ENCODE assay signal across 21 cellular contexts in the genomic region with DNA sequence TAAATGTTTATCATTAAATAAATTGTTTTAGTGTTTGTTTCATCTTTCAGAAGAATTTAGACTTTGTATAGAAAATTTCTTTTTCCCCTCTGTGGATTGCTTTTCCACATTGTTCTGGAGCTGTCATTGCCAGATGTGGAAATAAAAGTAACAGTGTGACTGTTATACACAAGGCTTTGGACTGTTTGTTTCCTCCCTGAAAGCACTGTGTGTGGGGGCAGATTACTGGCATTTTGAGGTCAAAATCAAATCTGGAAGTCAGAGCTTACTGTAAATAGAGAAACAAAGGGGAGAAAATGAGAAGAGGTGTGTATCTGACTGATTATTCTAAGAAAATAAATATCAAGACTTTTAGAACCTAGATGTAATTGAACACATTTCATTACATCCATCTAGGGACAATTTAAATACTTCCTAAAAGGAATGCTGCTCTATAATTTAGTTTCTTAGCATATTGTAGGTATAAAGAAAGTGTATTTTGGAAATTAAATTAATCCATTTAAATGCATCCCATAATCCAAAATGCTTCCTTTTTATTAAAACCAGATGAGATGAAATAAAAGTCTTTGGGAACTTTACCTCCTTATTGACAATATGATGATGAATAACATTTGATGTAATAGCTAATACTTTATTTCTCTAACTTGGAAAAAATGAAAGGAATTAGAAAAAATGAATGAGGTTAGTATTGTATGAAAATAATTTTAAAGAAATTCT.
"Had no signal": no experiment of that assay in that cellular context is flagged by ENCODE, and none has a peak within 500 bp of the region (broad histone marks: within the 10 kb centered on the region; RNA-seq: fewer than 3 reads in every experiment).

No MANE protein-coding gene starts in this region.

- H3K27me3 Mint-ChIP-seq: naive thymus-derived CD4-positive, alpha-beta T cell; stimulated activated naive B cell treated with anti-CD40 and anti-IgM and Interleukin-4, amounts not matched to agents 10 μg/mL and 1 μg/mL and 100 μg/mL, for 72 hours; stimulated activated naive CD8-positive, alpha-beta T cell treated with anti-CD3 and anti-CD28 coated beads, Interleukin-15, amount 100 ng/mL, for 72 hours had no signal

- H3K4me1 Mint-ChIP-seq: stimulated activated naive B cell treated with anti-CD40 and anti-IgM and Interleukin-4, amounts not matched to agents 10 μg/mL and 1 μg/mL and 100 μg/mL, for 72 hours had no signal

- H3K27ac Mint-ChIP-seq: nephron progenitor cell; stimulated activated naive B cell treated with anti-CD40 and anti-IgM and Interleukin-4, amounts not matched to agents 10 μg/mL and 1 μg/mL and 100 μg/mL, for 72 hours; stimulated activated naive CD8-positive, alpha-beta T cell treated with anti-CD3 and anti-CD28 coated beads, Interleukin-15, amount 100 ng/mL, for 72 hours had no signal

- DNase-seq: colonic mucosa; dermis blood vessel endothelial cell; erythroblast; foreskin keratinocyte; heart left ventricle; hippocampal formation; left colon; left ventricle myocardium superior; mesendoderm; naive thymus-derived CD4-positive, alpha-beta T cell; nephron progenitor cell; posterior cingulate gyrus; stimulated activated CD4-positive, alpha-beta T cell treated with anti-CD3 and anti-CD28 coated beads, Interleukin-2, amount 100 ng/mL, for 24 hours; stimulated activated CD4-positive, alpha-beta T cell treated with anti-CD3 and anti-CD28 coated beads, Interleukin-4, amount 100 ng/mL, for 4 hours; stimulated activated naive B cell treated with anti-CD40 and anti-IgM and Interleukin-4, amounts not matched to agents 10 μg/mL and 1 μg/mL and 100 μg/mL, for 72 hours; stimulated activated naive CD8-positive, alpha-beta T cell treated with anti-CD3 and anti-CD28 coated beads, Interleukin-15, amount 100 ng/mL, for 72 hours; testis; transverse colon had no signal

- H3K4me1 ChIP-seq: colonic mucosa, foreskin keratinocyte, heart left ventricle, testis had no signal

- H3K27ac ChIP-seq: colonic mucosa, foreskin keratinocyte, heart left ventricle, testis, transverse colon had no signal

- H3K4me3 ChIP-seq: colonic mucosa, heart left ventricle, lung, testis, transverse colon had no signal

- FAIRE-seq: endothelial cell of umbilical vein had no signal

- H3K9me3 ChIP-seq: colonic mucosa, heart left ventricle, testis, transverse colon had no signal

- H3K36me3 ChIP-seq: colonic mucosa had no signal

- H3K27me3 ChIP-seq: colonic mucosa, foreskin keratinocyte, heart left ventricle, testis, transverse colon had no signal

- H3K4me3 Mint-ChIP-seq: naive thymus-derived CD4-positive, alpha-beta T cell; nephron progenitor cell; stimulated activated naive B cell treated with anti-CD40 and anti-IgM and Interleukin-4, amounts not matched to agents 10 μg/mL and 1 μg/mL and 100 μg/mL, for 72 hours; stimulated activated naive CD8-positive, alpha-beta T cell treated with anti-CD3 and anti-CD28 coated beads, Interleukin-15, amount 100 ng/mL, for 72 hours had no signal

- H3K9me3 Mint-ChIP-seq: nephron progenitor cell; stimulated activated naive B cell treated with anti-CD40 and anti-IgM and Interleukin-4, amounts not matched to agents 10 μg/mL and 1 μg/mL and 100 μg/mL, for 72 hours; stimulated activated naive CD8-positive, alpha-beta T cell treated with anti-CD3 and anti-CD28 coated beads, Interleukin-15, amount 100 ng/mL, for 72 hours had no signal

- ATAC-seq: foreskin keratinocyte; heart left ventricle; left colon; left ventricle myocardium superior; naive thymus-derived CD4-positive, alpha-beta T cell; sciatic nerve; stimulated activated naive B cell treated with anti-CD40 and anti-IgM and Interleukin-4, amounts not matched to agents 10 μg/mL and 1 μg/mL and 100 μg/mL, for 72 hours; stimulated activated naive CD8-positive, alpha-beta T cell treated with anti-CD3 and anti-CD28 coated beads, Interleukin-15, amount 100 ng/mL, for 72 hours had no signal
